1 cellular context compared by ENCODE assay signal in the genomic region with DNA sequence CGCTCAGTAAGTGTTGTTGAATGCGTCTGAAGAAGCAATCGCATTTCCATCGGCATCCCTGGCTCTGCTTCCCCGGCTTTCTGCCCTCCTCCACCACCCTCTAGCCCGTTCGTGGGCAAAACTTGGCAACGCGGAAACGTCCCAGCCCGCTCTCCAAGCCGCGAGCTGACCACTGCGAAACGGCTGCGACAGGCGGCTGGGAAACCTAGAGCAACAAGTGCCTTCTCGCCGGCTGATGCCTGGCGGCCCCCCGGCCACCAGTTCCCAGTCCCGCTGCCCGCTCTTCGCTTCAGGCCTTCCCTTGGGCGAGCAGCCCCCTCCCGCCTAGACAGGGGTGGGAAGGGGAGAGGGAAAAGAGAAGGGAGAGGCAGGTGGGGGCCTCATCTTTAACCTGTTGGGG.
TF ChIP-seq lines count a peak whose summit lies in the region.

No MANE protein-coding gene starts in this region.

TF ChIP-seq in HEK293, 187 proteins besides CTCF, POLR2A, EP300 and RAD21 (continued from another document):
- TF ChIP-seq, protein P1, sequence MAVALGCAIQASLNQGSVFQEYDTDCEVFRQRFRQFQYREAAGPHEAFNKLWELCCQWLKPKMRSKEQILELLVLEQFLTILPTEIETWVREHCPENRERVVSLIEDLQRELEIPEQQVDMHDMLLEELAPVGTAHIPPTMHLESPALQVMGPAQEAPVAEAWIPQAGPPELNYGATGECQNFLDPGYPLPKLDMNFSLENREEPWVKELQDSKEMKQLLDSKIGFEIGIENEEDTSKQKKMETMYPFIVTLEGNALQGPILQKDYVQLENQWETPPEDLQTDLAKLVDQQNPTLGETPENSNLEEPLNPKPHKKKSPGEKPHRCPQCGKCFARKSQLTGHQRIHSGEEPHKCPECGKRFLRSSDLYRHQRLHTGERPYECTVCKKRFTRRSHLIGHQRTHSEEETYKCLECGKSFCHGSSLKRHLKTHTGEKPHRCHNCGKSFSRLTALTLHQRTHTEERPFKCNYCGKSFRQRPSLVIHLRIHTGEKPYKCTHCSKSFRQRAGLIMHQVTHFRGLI (tag by site-specific recombination; IDR thresholded peaks at IDR 0.05) = no peak
- TF ChIP-seq ZNF114 (tag by site-specific recombination; IDR thresholded peaks at IDR 0.05) (no peak), SCRT1 (tag by site-specific recombination; IDR thresholded peaks at IDR 0.05; ENCODE audit: borderline replicate concordance) (peak; percentile 96), ZNF473 (tag by site-specific recombination; IDR thresholded peaks at IDR 0.05) (no peak), ZNF76 (tag by site-specific recombination; IDR thresholded peaks at IDR 0.05; ENCODE audit: borderline replicate concordance, low read depth) (no peak), GFI1B (tag by site-specific recombination; IDR thresholded peaks at IDR 0.05) (no peak), ZNF292 (tag by site-specific recombination; IDR thresholded peaks at IDR 0.05; ENCODE audit: borderline replicate concordance, low read depth) (no peak)
